9 cellular contexts compared by ENCODE assay signal in the genomic region with DNA sequence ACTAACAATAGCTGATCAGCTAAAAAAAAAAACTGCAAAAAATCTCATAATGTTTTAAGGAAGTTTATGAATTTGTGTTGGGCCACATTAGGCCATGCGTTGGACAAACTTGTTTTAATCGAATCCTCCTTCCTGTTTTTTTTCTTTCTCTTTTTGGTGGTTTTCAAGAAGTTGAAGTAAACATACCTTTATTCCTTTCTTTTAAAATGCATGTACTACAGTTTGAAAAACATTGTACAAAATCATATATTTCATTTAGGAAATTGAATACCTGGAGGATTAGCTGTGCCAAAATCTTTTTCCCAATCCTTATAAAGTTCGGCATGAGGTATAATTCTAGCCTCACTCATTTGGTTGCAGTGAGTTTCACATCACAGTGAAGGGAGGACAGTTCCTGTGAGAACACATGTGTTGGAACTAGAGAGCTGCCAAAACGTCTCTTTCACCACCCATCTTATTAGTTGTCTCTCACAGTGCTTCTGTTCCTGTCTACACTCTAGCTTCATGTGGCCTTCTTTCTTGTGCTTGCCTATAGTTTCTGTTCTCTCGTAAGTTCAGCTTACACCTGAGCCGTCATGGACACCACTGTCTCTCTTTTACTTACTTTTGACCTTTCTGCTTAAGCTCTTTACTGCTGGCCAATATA. TPM values are rescaled to one million over a fixed set of nuclear protein-coding genes. Genes with fewer than 3 reads are reported as not detected.
DNase-seq lines count a peak whose midpoint lies in the region; ATAC-seq, FAIRE-seq and TF ChIP-seq lines count a peak whose summit lies in the region.
"Had no signal": no experiment of that assay in that cellular context is flagged by ENCODE, and none has a peak within 500 bp of the region (broad histone marks: within the 10 kb centered on the region; RNA-seq: fewer than 3 reads in every experiment).

No MANE protein-coding gene starts in this region.

- no peak for DNase-seq in activated naive CD4-positive, alpha-beta T cell treated with anti-CD3 and anti-CD28 coated beads, Interleukin-2, amount 10 ng/mL, durations not matched to agents 7 days and 5 days
- no peak for DNase-seq in activated naive CD4-positive, alpha-beta T cell (lab: John Stamatoyannopoulos, UW)
- DNase-seq in NCI-H1694 (lab: John Stamatoyannopoulos, UW): peak; percentile 34
- DNase-seq in choroid plexus epithelial cell (ENCODE audit: low read depth): peak; percentile 17
- no peak for DNase-seq in pancreas
- DNase-seq in DMS79 (lab: John Stamatoyannopoulos, UW): no peak
- DNase-seq in NCI-H146 (lab: John Stamatoyannopoulos, UW): no peak

- no peak overlapping the region for H3K27ac ChIP-seq in pancreas

- no peak for FAIRE-seq in pancreas (lab: Jason Lieb, UNC)
- FAIRE-seq: endothelial cell of umbilical vein had no signal

- H3K4me3 ChIP-seq in choroid plexus epithelial cell (ENCODE audit: low read depth, low read length) (no peak overlapping the region), pancreas (no peak overlapping the region)

- peaks cover 0 to 12% (median 0%) of the 10 kb centered on the region in 3 donors for H3K4me1 ChIP-seq in pancreas

- CTCF ChIA-PET in activated naive CD4-positive, alpha-beta T cell treated with anti-CD3 and anti-CD28 coated beads, Interleukin-2, amount 10 ng/mL, durations not matched to agents 7 days and 5 days (lab: Charles Lee): interaction anchor here (1.2 to 2.7 kb wide), 7 partner anchors 9 to 46 kb away, joined by 3 to 13 read pairs (median 9); no protein-coding TSS in a partner anchor

- peaks cover 29% of the 10 kb centered on the region for H3K36me3 Mint-ChIP-seq in activated naive CD4-positive, alpha-beta T cell treated with anti-CD3 and anti-CD28 coated beads, Interleukin-2, amount 10 ng/mL, durations not matched to agents 7 days and 5 days

- no peaks in the 10 kb centered on the region for H3K27me3 ChIP-seq in pancreas

- TF ChIP-seq CTCF in choroid plexus epithelial cell (conservative IDR thresholded peaks at IDR 0.05; ENCODE audit: low read depth, low read length) (no peak), pancreas (IDR thresholded peaks at IDR 0.05) (no peak)

- ATAC-seq in HG02610 (IDR thresholded peaks at IDR 0.05; ENCODE audit: unreplicated experiment) (peak; percentile 65), pancreas (peak in 3 of 4 donors; percentile 57 to 76 (median 66))

- H3K9me3 Mint-ChIP-seq in activated naive CD4-positive, alpha-beta T cell treated with anti-CD3 and anti-CD28 coated beads, Interleukin-2, amount 10 ng/mL, durations not matched to agents 7 days and 5 days: peaks cover 3% of the 10 kb centered on the region

- H3K4me3 Mint-ChIP-seq in activated naive CD4-positive, alpha-beta T cell treated with anti-CD3 and anti-CD28 coated beads, Interleukin-2, amount 10 ng/mL, durations not matched to agents 7 days and 5 days: peak overlapping the region; percentile 61

- H3K9me3 ChIP-seq in pancreas: no peaks in the 10 kb centered on the region

- H3K27ac Mint-ChIP-seq in activated naive CD4-positive, alpha-beta T cell treated with anti-CD3 and anti-CD28 coated beads, Interleukin-2, amount 10 ng/mL, durations not matched to agents 7 days and 5 days: peak overlapping the region; percentile 98

- 70 to 79% methylated on average over 6 of the region's 6 CpGs for WGBS in pancreas, 2 donors

- intact Hi-C loops in pancreas (cut with DNase I): no loop called here

- peaks cover 55% of the 10 kb centered on the region for H3K4me1 Mint-ChIP-seq in activated naive CD4-positive, alpha-beta T cell treated with anti-CD3 and anti-CD28 coated beads, Interleukin-2, amount 10 ng/mL, durations not matched to agents 7 days and 5 days

- H3K27me3 Mint-ChIP-seq in activated naive CD4-positive, alpha-beta T cell treated with anti-CD3 and anti-CD28 coated beads, Interleukin-2, amount 10 ng/mL, durations not matched to agents 7 days and 5 days: no peaks in the 10 kb centered on the region

- H3K36me3 ChIP-seq in pancreas: no peaks in the 10 kb centered on the region

RNA-seq across cellular contexts. Expression of gene ZNRF2, which starts 37.7 kb away (rescaled TPM):
- total RNA-seq in pancreas: 10 to 100 TPM in 5 of 6 donors, 1 to 10 TPM in 1; 9.9 to 17.1 (median 11.8) TPM
- polyA plus RNA-seq in pancreas: 1 to 10 TPM; 4.9 to 7.6 TPM

Comparison
In these comparisons a context has a peak if more than half of its experiments do, and no peak if none do; other contexts are left out.
1. DNase-seq: peak in NCI-H1694 (single experiment) and choroid plexus epithelial cell (single experiment); none in activated naive CD4-positive, alpha-beta T cell treated with anti-CD3 and anti-CD28 coated beads, Interleukin-2, amount 10 ng/mL, durations not matched to agents 7 days and 5 days (single experiment), activated naive CD4-positive, alpha-beta T cell (0 of 4), pancreas (0 of 6), DMS79 (single experiment) and NCI-H146 (single experiment).